10 cellular contexts compared by ENCODE assay signal in genomic region chr6:5813625-5814027, GRCh38.
DNase-seq lines count a peak whose midpoint lies in the region; ATAC-seq, FAIRE-seq and TF ChIP-seq lines count a peak whose summit lies in the region.
"Had no signal": no experiment of that assay in that cellular context is flagged by ENCODE, and none has a peak within 500 bp of the region (broad histone marks: within the 10 kb centered on the region; RNA-seq: fewer than 3 reads in every experiment).

No MANE protein-coding gene starts in this region.

- H4K20me1 ChIP-seq in DND-41 (ENCODE audit: insufficient read depth, low read length), result no peaks in the 10 kb centered on the region

- H3K9ac ChIP-seq in DND-41 (ENCODE audit: low read depth, low read length), result no peak overlapping the region

- H3K4me3 Mint-ChIP-seq in activated T-helper 17 cell treated with anti-CD3 and anti-CD28 coated beads, Interleukin-2, amount 50 U/mL, for 72 hours, result peak overlapping the region; percentile 63

- H3K4me1 Mint-ChIP-seq in activated T-helper 17 cell treated with anti-CD3 and anti-CD28 coated beads, Interleukin-2, amount 50 U/mL, for 72 hours, result peaks cover 18% of the 10 kb centered on the region

- H3K36me3 Mint-ChIP-seq in activated T-helper 17 cell treated with anti-CD3 and anti-CD28 coated beads, Interleukin-2, amount 50 U/mL, for 72 hours (ENCODE audit: low read depth), result no peaks in the 10 kb centered on the region

- no peaks in the 10 kb centered on the region for H3K36me3 ChIP-seq in DND-41 (ENCODE audit: insufficient read depth, low read length)

- peak; percentile 27 for DNase-seq in DND-41
- no peak for DNase-seq in GM19239 (ENCODE audit: insufficient read length, low spot score)
- DNase-seq in NCI-H1930 (lab: John Stamatoyannopoulos, UW), result no peak
- no peak for DNase-seq in NCI-H1436 (lab: John Stamatoyannopoulos, UW)
- DNase-seq in NCI-H2171 treated with DMSO at 0.1 percent for 48 hours (lab: John Stamatoyannopoulos, UW), result no peak
- DNase-seq in amniotic stem cell (lab: John Stamatoyannopoulos, UW), result no peak
- DNase-seq: NCI-H1694 treated with DMSO at 0.1 percent for 48 hours, trophoblast cell had no signal

- peaks cover 15% of the 10 kb centered on the region for H3K4me1 ChIP-seq in DND-41 (ENCODE audit: insufficient read depth, low read length)

- peak overlapping the region; percentile 54 for H3K27ac Mint-ChIP-seq in activated T-helper 17 cell treated with anti-CD3 and anti-CD28 coated beads, Interleukin-2, amount 50 U/mL, for 72 hours

- no peaks in the 10 kb centered on the region for H3K79me2 ChIP-seq in DND-41 (ENCODE audit: insufficient read depth, low read length)

- TF ChIP-seq CTCF in DND-41 (IDR thresholded peaks at IDR 0.05; ENCODE audit: borderline replicate concordance, extremely low read depth, low read length, poor library complexity, severe bottlenecking), result peak; percentile 35

- FAIRE-seq in GM19239 (lab: Jason Lieb, UNC), result peak; percentile 85

- ATAC-seq in DND-41 (ENCODE audit: insufficient read depth, low read depth) (peak; percentile 78), HG02981 (IDR thresholded peaks at IDR 0.05; ENCODE audit: unreplicated experiment) (peak; percentile 85)
- peak; percentile 78 for ATAC-seq in activated T-helper 17 cell treated with anti-CD3 and anti-CD28 coated beads, Interleukin-2, amount 50 U/mL, for 72 hours (replicated peaks)

- no peak overlapping the region for H3K4me3 ChIP-seq in DND-41 (ENCODE audit: low read depth in 1 of 2, low read length in 2 of 2)

- H3K9me3 ChIP-seq in DND-41 (ENCODE audit: insufficient read depth, low read length, severe bottlenecking), result no peaks in the 10 kb centered on the region

- peak overlapping the region; percentile 24; the same call in 1 of the 2 replicates for H3K4me2 ChIP-seq in DND-41 (ENCODE audit: insufficient read depth, low read length)

- peaks cover 6% of the 10 kb centered on the region for H3K9me3 Mint-ChIP-seq in activated T-helper 17 cell treated with anti-CD3 and anti-CD28 coated beads, Interleukin-2, amount 50 U/mL, for 72 hours

- no peak overlapping the region for H2AFZ ChIP-seq in DND-41 (ENCODE audit: low read depth, low read length)

- H3K27ac ChIP-seq in DND-41 (ENCODE audit: low read length), result no peak overlapping the region

- no peaks in the 10 kb centered on the region for H3K27me3 Mint-ChIP-seq in activated T-helper 17 cell treated with anti-CD3 and anti-CD28 coated beads, Interleukin-2, amount 50 U/mL, for 72 hours

- H3K27me3 ChIP-seq in DND-41 (ENCODE audit: insufficient read depth, low read length, poor library complexity), result no peaks in the 10 kb centered on the region
